ENCODE assay signal across 10 cellular contexts in genomic region chr22:42928969-42929837, GRCh38.
DNase-seq lines count a peak whose midpoint lies in the region; ATAC-seq and TF ChIP-seq lines count a peak whose summit lies in the region.
"Had no signal": no experiment of that assay in that cellular context is flagged by ENCODE, and none has a peak within 500 bp of the region (broad histone marks: within the 10 kb centered on the region; RNA-seq: fewer than 3 reads in every experiment).

No MANE protein-coding gene starts in this region.

- H3K27me3 ChIP-seq in adipocyte (replicated peaks; ENCODE audit: control insufficient read depth, insufficient read depth, low read length), result no peaks in the 10 kb centered on the region
- no peaks in the 10 kb centered on the region for H3K27me3 ChIP-seq in right atrium auricular region
- no peaks in the 10 kb centered on the region for H3K27me3 ChIP-seq in sigmoid colon

- H3K4me3 ChIP-seq in adipocyte (ENCODE audit: low read length), result peak overlapping the region; percentile 26
- no peak overlapping the region for H3K4me3 ChIP-seq in right atrium auricular region
- no peak overlapping the region for H3K4me3 ChIP-seq in sigmoid colon

- H3K27ac ChIP-seq in right atrium auricular region, result peak overlapping the region; percentile 89 to 92
- peak overlapping the region; percentile 82 to 94 (median 90) for H3K27ac ChIP-seq in sigmoid colon

- H3K4me1 ChIP-seq in adipocyte (ENCODE audit: control insufficient read depth, insufficient read depth, low read length), result peaks cover 56% of the 10 kb centered on the region
- H3K4me1 ChIP-seq in right atrium auricular region, result peaks cover 0 to 100% of the 10 kb centered on the region in 2 donors
- H3K4me1 ChIP-seq in sigmoid colon, result peaks cover 0 to 100% (median 93%) of the 10 kb centered on the region in 4 donors

- no peak for TF ChIP-seq EP300 in sigmoid colon (IDR thresholded peaks at IDR 0.05)

- ATAC-seq in GM19324 (IDR thresholded peaks at IDR 0.05; ENCODE audit: low FRiP score, unreplicated experiment), result no peak
- ATAC-seq: natural killer cell had no signal

- peak overlapping the region; percentile 37 for H3K9ac ChIP-seq in adipocyte (ENCODE audit: low read length)

- 73 to 74% methylated on average over 14 of the region's 14 CpGs for WGBS in sigmoid colon, 2 donors

- TF ChIP-seq CTCF in GM10266 (IDR thresholded peaks at IDR 0.05; ENCODE audit: control insufficient read depth, insufficient read depth, low read depth, missing control alignments) (no peak), right atrium auricular region (IDR thresholded peaks at IDR 0.05) (no peak), sigmoid colon (IDR thresholded peaks at IDR 0.05) (no peak)

- TF ChIP-seq POLR2A in sigmoid colon (IDR thresholded peaks at IDR 0.05), result no peak

- intact Hi-C loops in sigmoid colon (cut with DNase I), result loop anchor here (5.0 kb wide), 1 partner anchor 33 kb away; no protein-coding TSS in a partner anchor

- peak; percentile 49 for DNase-seq in GM10266 (ENCODE audit: extremely low spot score)
- DNase-seq in adipocyte (ENCODE audit: low read depth), result peak; percentile 66
- DNase-seq in right atrium auricular region (ENCODE audit: low spot score), result peak; percentile 84
- no peak for DNase-seq in sigmoid colon
- DNase-seq in OCI-M2 (lab: John Stamatoyannopoulos, UW; ENCODE audit: unreplicated experiment), result no peak
- DNase-seq in NCI-H526 (lab: John Stamatoyannopoulos, UW), result no peak
- no peak for DNase-seq in NCI-H187 (lab: John Stamatoyannopoulos, UW)
- DNase-seq: Kasumi-1, natural killer cell had no signal

- H3K36me3 ChIP-seq in adipocyte (ENCODE audit: control insufficient read depth, insufficient read depth, low read length, severe bottlenecking), result no peaks in the 10 kb centered on the region
- no peaks in the 10 kb centered on the region for H3K36me3 ChIP-seq in right atrium auricular region
- H3K36me3 ChIP-seq in sigmoid colon, result no peaks in the 10 kb centered on the region

- H3K9me3 ChIP-seq in adipocyte (ENCODE audit: control insufficient read depth, low read length), result no peaks in the 10 kb centered on the region
- no peaks in the 10 kb centered on the region for H3K9me3 ChIP-seq in right atrium auricular region
- no peaks in the 10 kb centered on the region for H3K9me3 ChIP-seq in sigmoid colon

Comparison
In these comparisons a context has a peak if more than half of its experiments do, and no peak if none do; other contexts are left out.
1. DNase-seq: peak in GM10266 (single experiment), adipocyte (single experiment) and right atrium auricular region (single experiment); none in sigmoid colon (single experiment), OCI-M2 (single experiment), NCI-H526 (0 of 2) and NCI-H187 (0 of 2).